In the genomic region with DNA sequence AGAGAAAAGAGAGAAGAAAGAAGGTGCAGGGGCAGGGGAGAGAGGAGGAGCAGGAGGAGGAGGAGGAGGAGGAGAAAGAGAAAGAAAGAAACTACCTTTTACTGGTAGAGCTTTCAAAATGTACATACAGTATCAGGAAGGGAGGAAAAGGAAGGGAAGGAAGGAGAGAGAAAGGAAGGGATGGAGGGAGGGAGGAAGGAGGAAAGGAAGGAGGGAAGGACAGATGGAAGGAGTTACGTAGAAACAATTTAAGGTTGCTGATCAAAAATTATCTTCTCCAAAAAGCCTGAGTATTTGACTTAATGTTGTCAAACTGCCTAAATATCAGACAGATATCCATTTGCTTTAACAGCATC, we compare ENCODE assay signal across 13 cellular contexts. TPM values are rescaled to one million over a fixed set of nuclear protein-coding genes. Genes with fewer than 3 reads are reported as not detected.
DNase-seq lines count a peak whose midpoint lies in the region; ATAC-seq and TF ChIP-seq lines count a peak whose summit lies in the region.
"Had no signal": no experiment of that assay in that cellular context is flagged by ENCODE, and none has a peak within 500 bp of the region (broad histone marks: within the 10 kb centered on the region; RNA-seq: fewer than 3 reads in every experiment).

No MANE protein-coding gene starts in this region.

- H3K27ac ChIP-seq in KMS-11 (peak overlapping the region; percentile 66), mesendoderm (ENCODE audit: low read depth, low read length) (peak overlapping the region; percentile 15)
- H3K27ac ChIP-seq: SJSA1 had no signal

- DNase-seq in mesendoderm: no peak
- no peak for DNase-seq in DMS79 (lab: John Stamatoyannopoulos, UW)
- DNase-seq in kidney glomerular epithelial cell (lab: John Stamatoyannopoulos, UW): no peak
- no peak for DNase-seq in KBM-7
- DNase-seq in DMS153 (lab: John Stamatoyannopoulos, UW): no peak
- DNase-seq: CD8-positive, alpha-beta memory T cell; effector CD4-positive, alpha-beta T cell; NCI-H187; stimulated activated CD4-positive, alpha-beta T cell treated with anti-CD3 and anti-CD28 coated beads, Interleukin-4, amount 100 ng/mL, for 24 hours had no signal

- H4K8ac ChIP-seq in mesendoderm (ENCODE audit: low read depth, low read length): no peak overlapping the region

- peaks cover 2% of the 10 kb centered on the region for H3K79me1 ChIP-seq in mesendoderm (ENCODE audit: low read length)

- peak overlapping the region; percentile 8 for H3K56ac ChIP-seq in mesendoderm (ENCODE audit: low read length)

- H2AFZ ChIP-seq in KMS-11 (ENCODE audit: low read depth): peak overlapping the region; percentile 35; the same call in 1 of the 2 replicates

- no peak overlapping the region for H2BK120ac ChIP-seq in mesendoderm (ENCODE audit: low read depth, low read length)

- WGBS in mesendoderm (ENCODE audit: extremely low coverage, insufficient coverage, low lambda C conversion rate): no CpG with 5 or more reads among the region's 1 CpG

- H3K4me3 ChIP-seq in KMS-11 (IDR thresholded peaks at IDR 0.05; ENCODE audit: insufficient read depth, low read depth, low read length): no peak overlapping the region
- H3K4me3 ChIP-seq in mesendoderm (ENCODE audit: low read length): no peak overlapping the region
- H3K4me3 ChIP-seq: SJSA1 had no signal

- H3K79me2 ChIP-seq in KMS-11 (ENCODE audit: insufficient read depth, low read depth) (no peaks in the 10 kb centered on the region), mesendoderm (ENCODE audit: control insufficient read depth, insufficient read depth, low read length) (peaks cover 10% of the 10 kb centered on the region)

- H3K4me1 ChIP-seq in KMS-11 (ENCODE audit: low read depth, poor library complexity, severe bottlenecking) (peaks cover 38% of the 10 kb centered on the region), mesendoderm (ENCODE audit: control insufficient read depth, low read depth, low read length) (peaks cover 25% of the 10 kb centered on the region)

- peak overlapping the region; percentile 75 for H3K4me2 ChIP-seq in KMS-11
- no peak overlapping the region for H3K4me2 ChIP-seq in mesendoderm (ENCODE audit: low read length)

- in situ Hi-C loops in KBM-7 (cut with MboI; ENCODE audit: low pct_unique_long_range_greater_than_20kb, low sequenced_read_pairs): no loop called here

- peak overlapping the region; percentile 19; the same call in 1 of the 2 replicates for H3K9ac ChIP-seq in KMS-11
- H3K9ac ChIP-seq in mesendoderm (ENCODE audit: low read length): no peak overlapping the region

- no peak for TF ChIP-seq CTCF in KMS-11 (conservative IDR thresholded peaks at IDR 0.05; ENCODE audit: low read depth, low read length)

- no peak overlapping the region for H2BK15ac ChIP-seq in mesendoderm (replicated peaks; ENCODE audit: low read depth)

- H3K4ac ChIP-seq in mesendoderm (ENCODE audit: low read depth, low read length): no peak overlapping the region

- H3K27me3 ChIP-seq in KMS-11 (ENCODE audit: insufficient read depth, low read depth): no peaks in the 10 kb centered on the region
- H3K27me3 ChIP-seq in mesendoderm (ENCODE audit: insufficient read depth, low read length, poor library complexity): no peaks in the 10 kb centered on the region
- H3K27me3 ChIP-seq: SJSA1 had no signal

- H3K23ac ChIP-seq in mesendoderm (ENCODE audit: low read length): no peak overlapping the region

- no peak overlapping the region for H2AK5ac ChIP-seq in mesendoderm (ENCODE audit: low read length)

- H3K18ac ChIP-seq in mesendoderm (ENCODE audit: low read length): no peak overlapping the region

- ATAC-seq in GM18867 (IDR thresholded peaks at IDR 0.05; ENCODE audit: unreplicated experiment) (peak; percentile 32), HG02610 (IDR thresholded peaks at IDR 0.05; ENCODE audit: unreplicated experiment) (peak; percentile 19)

- no peaks in the 10 kb centered on the region for H4K20me1 ChIP-seq in KMS-11 (ENCODE audit: insufficient read depth)

- H4K5ac ChIP-seq in mesendoderm (ENCODE audit: low read length): no peak overlapping the region

- no peak overlapping the region for H2BK5ac ChIP-seq in mesendoderm (ENCODE audit: low read length)

- H3K36me3 ChIP-seq in KMS-11 (ENCODE audit: insufficient read depth) (no peaks in the 10 kb centered on the region), mesendoderm (ENCODE audit: control insufficient read depth, insufficient read depth, low read length) (no peaks in the 10 kb centered on the region)
- H3K36me3 ChIP-seq: SJSA1 had no signal

RNA-seq across cellular contexts. Expression of gene TBC1D9, which starts 13.4 kb away (rescaled TPM):
- polyA plus RNA-seq in mesendoderm (2013, experiment 1 of 2): 9.4 TPM
- 8.4 TPM for polyA plus RNA-seq in mesendoderm (2013, experiment 2 of 2)
- polyA plus RNA-seq: CD8-positive, alpha-beta memory T cell had no signal
